Comparison of ENCODE assay signal across 1 cellular context in genomic region chr6:120211955-120212792, GRCh38.
TF ChIP-seq lines count a peak whose summit lies in the region.

No MANE protein-coding gene starts in this region.

TF ChIP-seq in HepG2, 621 proteins besides CTCF, POLR2A, EP300 and RAD21 (continued from another document and continues in another):
- no peak for TF ChIP-seq ZBTB46 (CRISPR knock-in tag; IDR thresholded peaks at IDR 0.05; ENCODE audit: borderline replicate concordance)
- TF ChIP-seq ZNF275 (CRISPR knock-in tag; IDR thresholded peaks at IDR 0.05; ENCODE audit: borderline replicate concordance): no peak
- no peak for TF ChIP-seq ZNF225 (CRISPR knock-in tag; IDR thresholded peaks at IDR 0.05)
- TF ChIP-seq REST (IDR thresholded peaks at IDR 0.05; ENCODE audit: borderline replicate concordance in 1 of 2, low read depth in 1 of 2, low read length in 2 of 2): no peak
- TF ChIP-seq NR2F1 (CRISPR knock-in tag; IDR thresholded peaks at IDR 0.05): peak; percentile 82 to 83
- TF ChIP-seq ZSCAN22 (CRISPR knock-in tag; IDR thresholded peaks at IDR 0.05): no peak
- TF ChIP-seq REXO4 (CRISPR knock-in tag; IDR thresholded peaks at IDR 0.05; ENCODE audit: borderline replicate concordance): no peak
- TF ChIP-seq FOSL1 (CRISPR knock-in tag; IDR thresholded peaks at IDR 0.05; ENCODE audit: borderline replicate concordance): no peak
- no peak for TF ChIP-seq SATB2 (CRISPR knock-in tag; IDR thresholded peaks at IDR 0.05)
- TF ChIP-seq RFX3 (CRISPR knock-in tag; IDR thresholded peaks at IDR 0.05): 0 out of 2 replicates have a peak, but pooled peaks have one; percentile 16
- no peak for TF ChIP-seq XBP1 (CRISPR knock-in tag; IDR thresholded peaks at IDR 0.05)
- TF ChIP-seq ZNF10 (CRISPR knock-in tag; IDR thresholded peaks at IDR 0.05; ENCODE audit: borderline replicate concordance, low read depth): no peak
- TF ChIP-seq ZNF746 (CRISPR knock-in tag; IDR thresholded peaks at IDR 0.05): no peak
- no peak for TF ChIP-seq ARID2 (CRISPR knock-in tag; IDR thresholded peaks at IDR 0.05; ENCODE audit: borderline replicate concordance)
- TF ChIP-seq SNAPC2 (CRISPR knock-in tag; IDR thresholded peaks at IDR 0.05): no peak
- TF ChIP-seq SOX13 (IDR thresholded peaks at IDR 0.05): no peak
- peak in 1 of 2 experiments; percentile 39; a peak in 1 of 4 replicates for TF ChIP-seq SOX13 (CRISPR knock-in tag; conservative IDR thresholded peaks at IDR 0.05 in 1 of 2, IDR thresholded peaks at IDR 0.05 in 1 of 2)
- TF ChIP-seq ZBTB42 (CRISPR knock-in tag; IDR thresholded peaks at IDR 0.05): no peak
- TF ChIP-seq SNAI1 (CRISPR knock-in tag; IDR thresholded peaks at IDR 0.05; ENCODE audit: borderline replicate concordance): no peak
- no peak for TF ChIP-seq PBX2 (CRISPR knock-in tag; IDR thresholded peaks at IDR 0.05)
- TF ChIP-seq NR0B2 (CRISPR knock-in tag; IDR thresholded peaks at IDR 0.05): no peak
- TF ChIP-seq KLF6 (CRISPR knock-in tag; IDR thresholded peaks at IDR 0.05): no peak
- no peak for TF ChIP-seq ATF3 (CRISPR knock-in tag; IDR thresholded peaks at IDR 0.05)
- no peak for TF ChIP-seq ZBTB8A (CRISPR knock-in tag; IDR thresholded peaks at IDR 0.05; ENCODE audit: borderline replicate concordance, low read depth)
- no peak for TF ChIP-seq ARNTL (CRISPR knock-in tag; IDR thresholded peaks at IDR 0.05)
- no peak for TF ChIP-seq NRL (CRISPR knock-in tag; IDR thresholded peaks at IDR 0.05; ENCODE audit: borderline replicate concordance)
- no peak for TF ChIP-seq ZNF775 (CRISPR knock-in tag; IDR thresholded peaks at IDR 0.05; ENCODE audit: borderline replicate concordance)
- TF ChIP-seq POGZ (CRISPR knock-in tag; IDR thresholded peaks at IDR 0.05): peak; percentile 57; the same call in 1 of the 2 replicates
- TF ChIP-seq RXRB (CRISPR knock-in tag; IDR thresholded peaks at IDR 0.05; ENCODE audit: borderline replicate concordance): peak; percentile 49; the same call in 1 of the 2 replicates
- no peak for TF ChIP-seq ZNF749 (CRISPR knock-in tag; IDR thresholded peaks at IDR 0.05; ENCODE audit: borderline replicate concordance)
- TF ChIP-seq ZNF605 (CRISPR knock-in tag; IDR thresholded peaks at IDR 0.05): no peak
- no peak for TF ChIP-seq SMAD1 (CRISPR knock-in tag; IDR thresholded peaks at IDR 0.05; ENCODE audit: borderline replicate concordance, low read depth)
- no peak for TF ChIP-seq SMAD3 (CRISPR knock-in tag; IDR thresholded peaks at IDR 0.05)
- TF ChIP-seq KDM5A (IDR thresholded peaks at IDR 0.05; ENCODE audit: borderline replicate concordance, low read length): no peak
- TF ChIP-seq IKZF5 (CRISPR knock-in tag; IDR thresholded peaks at IDR 0.05): no peak
- 0 out of 2 replicates have a peak, but pooled peaks have one; percentile 3 for TF ChIP-seq SMC3 (IDR thresholded peaks at IDR 0.05; ENCODE audit: low read length)
- peak; percentile 85 for TF ChIP-seq HNF4A (CRISPR knock-in tag; IDR thresholded peaks at IDR 0.05)
- no peak for TF ChIP-seq MNT (IDR thresholded peaks at IDR 0.05)
- TF ChIP-seq ZNF574 (CRISPR knock-in tag; IDR thresholded peaks at IDR 0.05): no peak
- no peak for TF ChIP-seq ZNF556 (CRISPR knock-in tag; IDR thresholded peaks at IDR 0.05; ENCODE audit: borderline replicate concordance)
- TF ChIP-seq TBL1XR1 (IDR thresholded peaks at IDR 0.05; ENCODE audit: borderline replicate concordance, low read length, partially characterized antibody): no peak
- no peak for TF ChIP-seq RBM22 (optimal IDR thresholded peaks at IDR 0.05; ENCODE audit: low read length)
- TF ChIP-seq NPAS2 (CRISPR knock-in tag; IDR thresholded peaks at IDR 0.05; ENCODE audit: borderline replicate concordance): no peak
- peak; percentile 75 for TF ChIP-seq NR2C2 (CRISPR knock-in tag; IDR thresholded peaks at IDR 0.05; ENCODE audit: borderline replicate concordance)
- no peak for TF ChIP-seq NFYC (CRISPR knock-in tag; IDR thresholded peaks at IDR 0.05)
- no peak for TF ChIP-seq ZNF619 (CRISPR knock-in tag; IDR thresholded peaks at IDR 0.05)
- no peak for TF ChIP-seq NFYB (CRISPR knock-in tag; IDR thresholded peaks at IDR 0.05)
- no peak for TF ChIP-seq RXRA (CRISPR knock-in tag; IDR thresholded peaks at IDR 0.05)
- TF ChIP-seq FOXP1 (IDR thresholded peaks at IDR 0.05): no peak
- TF ChIP-seq FOXP1 (CRISPR knock-in tag; IDR thresholded peaks at IDR 0.05): 0 out of 2 replicates have a peak, but pooled peaks have one; percentile 22
- TF ChIP-seq RORA (CRISPR knock-in tag; IDR thresholded peaks at IDR 0.05): no peak
- no peak for TF ChIP-seq NFATC3 (CRISPR knock-in tag; IDR thresholded peaks at IDR 0.05)
- no peak for TF ChIP-seq MAFF (IDR thresholded peaks at IDR 0.05; ENCODE audit: low read depth, low read length)
- no peak for TF ChIP-seq ZNF557 (CRISPR knock-in tag; IDR thresholded peaks at IDR 0.05)
- TF ChIP-seq MAF1 (CRISPR knock-in tag; IDR thresholded peaks at IDR 0.05; ENCODE audit: borderline replicate concordance): no peak
- peak; percentile 57 for TF ChIP-seq ZMYM4 (CRISPR knock-in tag; IDR thresholded peaks at IDR 0.05)
- TF ChIP-seq HBP1 (CRISPR knock-in tag; IDR thresholded peaks at IDR 0.05; ENCODE audit: low read depth): no peak
- TF ChIP-seq ZNF629 (CRISPR knock-in tag; conservative IDR thresholded peaks at IDR 0.05): peak; percentile 72
